ENCODE assay signal across 11 cellular contexts in the genomic region with DNA sequence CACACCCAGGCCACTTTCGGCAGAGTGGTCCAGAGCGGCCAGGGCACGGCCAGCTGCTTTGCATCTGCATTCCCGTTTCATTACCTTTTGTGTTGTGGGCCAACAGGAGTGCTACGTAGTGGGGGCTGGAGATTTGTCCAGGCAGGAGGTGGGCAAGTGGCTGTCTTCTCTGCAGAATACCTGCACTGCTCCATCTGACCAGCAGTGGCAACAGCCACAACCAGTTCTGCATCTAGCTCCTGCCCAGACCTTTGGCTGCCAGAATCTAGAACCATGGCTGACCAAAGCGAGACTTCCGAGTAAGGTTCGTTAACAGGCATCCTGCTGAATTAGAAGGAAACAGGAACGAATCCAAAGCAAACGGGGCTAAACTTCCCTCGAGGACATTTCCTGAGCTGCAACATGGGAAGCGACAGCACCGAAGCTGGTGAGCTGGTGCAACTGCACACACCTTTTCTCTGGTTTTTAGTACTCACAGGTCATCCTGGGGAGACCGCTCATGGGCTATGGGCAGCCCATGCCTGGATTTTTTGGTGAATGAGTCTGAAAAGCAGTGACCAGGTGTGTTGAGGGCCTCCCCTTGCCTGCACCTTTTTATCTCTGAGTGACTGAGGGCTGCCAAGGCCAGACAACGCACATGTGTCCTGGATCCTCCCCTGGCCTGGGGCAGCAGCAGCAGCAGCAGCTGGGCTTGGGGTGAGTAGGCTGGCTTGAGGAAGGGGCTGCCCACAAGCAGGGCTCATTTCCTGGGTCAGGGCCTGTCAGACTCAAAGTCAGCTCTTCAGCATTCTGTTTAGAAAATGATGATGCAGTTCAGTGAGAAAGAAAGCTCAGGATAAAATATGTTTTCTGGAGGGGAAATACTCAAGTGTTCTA. TPM values are rescaled to one million over a fixed set of nuclear protein-coding genes. Genes with fewer than 3 reads are reported as not detected.
A peak's percentile ranks its signal among the peaks of the same experiment; 100 is the strongest.
DNase-seq lines count a peak whose midpoint lies in the region; ATAC-seq, FAIRE-seq and TF ChIP-seq lines count a peak whose summit lies in the region.
"Had no signal": no experiment of that assay in that cellular context is flagged by ENCODE, and none has a peak within 500 bp of the region (broad histone marks: within the 10 kb centered on the region; RNA-seq: fewer than 3 reads in every experiment).

No MANE protein-coding gene starts in this region.

- H2AFZ ChIP-seq in HepG2 (ENCODE audit: low read length): no peak overlapping the region
- H2AFZ ChIP-seq: parathyroid adenoma had no signal

- no peak overlapping the region for H3K27ac Mint-ChIP-seq in nephron progenitor cell

- POLR2A ChIA-PET in HepG2 (lab: Yijun Ruan, JAX): interaction anchor here (3.3 to 6.3 kb wide), 2 partner anchors 14 to 26 kb away, joined by 43 to 216 read pairs; a partner anchor contains a TSS

- no TSS peak for BruUV-seq in HepG2 (replicated peaks; lab: Mats Ljungman, UMichigan)

- peaks cover 44% of the 10 kb centered on the region for H3K4me1 ChIP-seq in HepG2 (ENCODE audit: insufficient read depth, low read length)
- H3K4me1 ChIP-seq in suprapubic skin: peaks cover 14% of the 10 kb centered on the region
- H3K4me1 ChIP-seq: parathyroid adenoma had no signal

- TF ChIP-seq EP300 in HepG2 (IDR thresholded peaks at IDR 0.05; ENCODE audit: low read depth in 2 of 2, low read length in 2 of 2) (no peak), HepG2 (CRISPR knock-in tag; IDR thresholded peaks at IDR 0.05; ENCODE audit: borderline replicate concordance) (no peak), suprapubic skin (IDR thresholded peaks at IDR 0.05) (no peak)

- 77% methylated on average over 15 of the region's 15 CpGs for WGBS in HepG2 (ENCODE audit: low lambda C conversion rate)
- whole genome bisulfite sequencing in suprapubic skin: 81% methylated on average over 11 of the region's 15 CpGs

- no peak for DNase-seq in HepG2 (ENCODE audit: low spot score)
- DNase-seq in SW480 (ENCODE audit: low spot score): no peak
- no peak for DNase-seq in activated CD4-positive, alpha-beta T cell treated with anti-CD3 and anti-CD28 coated beads, Interleukin-2, amount 50 U/mL, for 1 hour
- no peak for DNase-seq in suprapubic skin (ENCODE audit: low spot score in 2 of 2)
- DNase-seq in nephron progenitor cell: no peak
- DNase-seq: NCI-H2081 treated with DMSO at 0.1 percent for 48 hours had no signal

- intact Hi-C loops in HepG2 (cut with micrococcal nuclease; ENCODE audit: unreplicated experiment): loop anchor here (2.0 to 5.0 kb wide), 3 partner anchors 51 to 239 kb away; no protein-coding TSS in a partner anchor

- no peaks in the 10 kb centered on the region for H4K20me1 ChIP-seq in HepG2 (ENCODE audit: insufficient read depth, low read length)

- no peaks in the 10 kb centered on the region for H3K79me2 ChIP-seq in HepG2 (ENCODE audit: insufficient read depth, low read length)
- H3K79me2 ChIP-seq: parathyroid adenoma had no signal

- CTCF ChIA-PET in HepG2 (lab: Yijun Ruan, JAX; ENCODE audit: low intra/inter-chr PET ratio, low total read pairs): interaction anchor here (2.0 to 3.0 kb wide), 3 partner anchors 11 to 16 kb away, joined by 6 to 61 read pairs (median 12); a partner anchor contains a TSS

- H3K27me3 ChIP-seq in HepG2 (ENCODE audit: control insufficient read depth in 1 of 2, insufficient read depth in 2 of 2, low read length in 2 of 2) (no peaks in the 10 kb centered on the region), suprapubic skin (peaks cover 28% of the 10 kb centered on the region)

- no peak overlapping the region for H3K27ac ChIP-seq in HepG2 (ENCODE audit: extremely low read length, insufficient read depth, low read length)
- H3K27ac ChIP-seq in suprapubic skin: no peak overlapping the region
- H3K27ac ChIP-seq: parathyroid adenoma had no signal

- H3K9me3 ChIP-seq in HepG2 (ENCODE audit: low read length): no peaks in the 10 kb centered on the region
- H3K9me3 ChIP-seq in suprapubic skin: no peaks in the 10 kb centered on the region

- no peak overlapping the region for H3K4me3 ChIP-seq in HepG2 (replicated peaks in 1 of 3; ENCODE audit: insufficient read depth in 1 of 3, low read depth in 2 of 3, low read length in 3 of 3)
- H3K4me3 ChIP-seq in suprapubic skin: no peak overlapping the region

- in situ Hi-C loops in HepG2 (cut with HindIII; ENCODE audit: extremely low pct_ligation_motif_present, low pct_unique_long_range_greater_than_20kb): no loop called here

- peaks cover 31% of the 10 kb centered on the region for H3K27me3 Mint-ChIP-seq in nephron progenitor cell (ENCODE audit: low read depth, poor library complexity)

- H3K9me3 Mint-ChIP-seq in nephron progenitor cell: no peaks in the 10 kb centered on the region
- H3K9me3 Mint-ChIP-seq: stimulated activated effector memory CD8-positive, alpha-beta T cell treated with anti-CD3 and anti-CD28 coated beads, Interleukin-12 subunit alpha, Interleukin-12 subunit beta, amount 100 ng/mL, for 72 hours had no signal

- TF ChIP-seq CTCF in HepG2 (CRISPR knock-in tag; IDR thresholded peaks at IDR 0.05): no peak
- TF ChIP-seq CTCF in suprapubic skin (IDR thresholded peaks at IDR 0.05): no peak
- TF ChIP-seq CTCF in nephron progenitor cell (IDR thresholded peaks at IDR 0.05): no peak

- no peak overlapping the region for H3K4me2 ChIP-seq in HepG2 (ENCODE audit: low read depth, low read length)

- peaks cover 13% of the 10 kb centered on the region for H3K36me3 Mint-ChIP-seq in nephron progenitor cell (ENCODE audit: low read depth)

- H3K36me3 ChIP-seq in HepG2 (replicated peaks in 1 of 2; ENCODE audit: control insufficient read depth in 1 of 2, insufficient read depth in 2 of 2, low read length in 2 of 2) (peaks cover 8 to 15% of the 10 kb centered on the region in 2 experiments; a peak in 4 of 5 replicates), suprapubic skin (peaks cover 9% of the 10 kb centered on the region)

- FAIRE-seq in HepG2 (lab: Jason Lieb, UNC): peak; percentile 42

- ATAC-seq in GM18498 (IDR thresholded peaks at IDR 0.05; ENCODE audit: unreplicated experiment) (peak; percentile 25), GM21717 (IDR thresholded peaks at IDR 0.05; ENCODE audit: unreplicated experiment) (peak; percentile 46), HG03575 (IDR thresholded peaks at IDR 0.05; ENCODE audit: extremely low read depth, insufficient number of reproducible peaks, low FRiP score, unreplicated experiment) (peak; percentile 16), HepG2 (peak; percentile 48)
- ATAC-seq: stimulated activated effector memory CD8-positive, alpha-beta T cell treated with anti-CD3 and anti-CD28 coated beads, Interleukin-12 subunit alpha, Interleukin-12 subunit beta, amount 100 ng/mL, for 72 hours had no signal

- H3K4me1 Mint-ChIP-seq in nephron progenitor cell: peaks cover 10% of the 10 kb centered on the region

- H3K9ac ChIP-seq in HepG2 (ENCODE audit: insufficient read depth, low read depth, low read length): no peak overlapping the region
- H3K9ac ChIP-seq: parathyroid adenoma had no signal

- TF ChIP-seq POLR2A in HepG2 (IDR thresholded peaks at IDR 0.05; ENCODE audit: insufficient read depth in 1 of 2, low read depth in 2 of 2, low read length in 2 of 2) (no peak), suprapubic skin (IDR thresholded peaks at IDR 0.05) (no peak)

- H3K4me3 Mint-ChIP-seq in nephron progenitor cell: no peak overlapping the region
- H3K4me3 Mint-ChIP-seq: stimulated activated effector memory CD8-positive, alpha-beta T cell treated with anti-CD3 and anti-CD28 coated beads, Interleukin-12 subunit alpha, Interleukin-12 subunit beta, amount 100 ng/mL, for 72 hours had no signal

- no peak; the same call in 1 of the 2 replicates for TF ChIP-seq RAD21 in HepG2 (CRISPR knock-in tag; IDR thresholded peaks at IDR 0.05)

RNA-seq across cellular contexts. Expression of a gene that starts 10.6 kb away (rescaled TPM):
- total RNA-seq in HepG2 (2016; rRNA removed; fragmentation: Illumina TruSeq; extraction: Trizol): 10.2 and 15.0 TPM in 2 replicates
- total RNA-seq in HepG2 (2016; cell fraction: cytosol; rRNA removed; fragmentation: Illumina TruSeq; extraction: Trizol; ENCODE audit: low read depth): 1.6 and 1.8 TPM in 2 replicates
- 9.2 and 15.1 TPM in 2 replicates for total RNA-seq in HepG2 (2016; cell fraction: insoluble cytoplasmic fraction; rRNA removed; fragmentation: Illumina TruSeq; extraction: Trizol)
- total RNA-seq in HepG2 (2016; cell fraction: membrane; rRNA removed; fragmentation: Illumina TruSeq; extraction: Trizol): 5.3 and 5.6 TPM in 2 replicates
- 16.7 and 18.1 TPM in 2 replicates for total RNA-seq in HepG2 (2016; cell fraction: nucleus; rRNA removed; fragmentation: Illumina TruSeq; extraction: Trizol)
- polyA plus RNA-seq in HepG2 (2011; rRNA removed): 1.6 and 3.0 TPM in 2 replicates
- polyA plus RNA-seq in HepG2 (2011; cell fraction: cytosol; rRNA removed): 1.5 and 1.9 TPM in 2 replicates
- polyA plus RNA-seq in HepG2 (2011; cell fraction: nucleus; rRNA removed): 6.3 and 9.6 TPM in 2 replicates
- polyA plus RNA-seq in HepG2 (2012): 4.5 and 5.8 TPM in 2 replicates
- 0.75 and 0.80 TPM in 2 replicates for polyA plus RNA-seq in HepG2 (2016; cell fraction: cytosol; fragmentation: Illumina TruSeq; extraction: Trizol; ENCODE audit: low read depth)
- polyA plus RNA-seq in HepG2 (2016; cell fraction: insoluble cytoplasmic fraction; fragmentation: Illumina TruSeq; extraction: Trizol; ENCODE audit: low read depth): 5.6 and 5.9 TPM in 2 replicates
- 2.3 and 2.7 TPM in 2 replicates for polyA plus RNA-seq in HepG2 (2016; cell fraction: membrane; fragmentation: Illumina TruSeq; extraction: Trizol; ENCODE audit: low read depth)
- polyA plus RNA-seq in HepG2 (2016; cell fraction: nucleus; fragmentation: Illumina TruSeq; extraction: Trizol; ENCODE audit: insufficient read depth, low read depth): 19.8 and 21.2 TPM in 2 replicates
- polyA minus RNA-seq in HepG2 (2011; rRNA and poly(A)+ RNA removed; ENCODE audit: low replicate concordance): 5.0 TPM in 1 of 2 replicates, not detected in the other
- polyA minus RNA-seq in HepG2 (2011; cell fraction: cytosol; rRNA and poly(A)+ RNA removed): 2.5 and 4.1 TPM in 2 replicates
- 2.4 and 4.5 TPM in 2 replicates for polyA minus RNA-seq in HepG2 (2011; cell fraction: nucleus; rRNA and poly(A)+ RNA removed)
- total RNA-seq in suprapubic skin: 1 to 10 TPM; 1.9 to 3.1 (median 2.4) TPM

RNA-seq across cellular contexts. Expression of a gene that starts 26.6 kb away (rescaled TPM):
- 22.0 and 22.8 TPM in 2 replicates for total RNA-seq in HepG2 (2016; rRNA removed; fragmentation: Illumina TruSeq; extraction: Trizol)
- total RNA-seq in HepG2 (2016; cell fraction: cytosol; rRNA removed; fragmentation: Illumina TruSeq; extraction: Trizol; ENCODE audit: low read depth): 4.7 and 4.9 TPM in 2 replicates
- 18.5 and 23.5 TPM in 2 replicates for total RNA-seq in HepG2 (2016; cell fraction: insoluble cytoplasmic fraction; rRNA removed; fragmentation: Illumina TruSeq; extraction: Trizol)
- 12.9 and 13.2 TPM in 2 replicates for total RNA-seq in HepG2 (2016; cell fraction: membrane; rRNA removed; fragmentation: Illumina TruSeq; extraction: Trizol)
- total RNA-seq in HepG2 (2016; cell fraction: nucleus; rRNA removed; fragmentation: Illumina TruSeq; extraction: Trizol): 16.8 and 19.0 TPM in 2 replicates
- polyA plus RNA-seq in HepG2 (2011; rRNA removed): 15.2 and 17.3 TPM in 2 replicates
- polyA plus RNA-seq in HepG2 (2011; cell fraction: cytosol; rRNA removed): 9.2 and 11.9 TPM in 2 replicates
- 20.1 and 23.4 TPM in 2 replicates for polyA plus RNA-seq in HepG2 (2011; cell fraction: nucleus; rRNA removed)
- polyA plus RNA-seq in HepG2 (2012): 13.4 and 14.5 TPM in 2 replicates
- 5.3 and 5.4 TPM in 2 replicates for polyA plus RNA-seq in HepG2 (2016; cell fraction: cytosol; fragmentation: Illumina TruSeq; extraction: Trizol; ENCODE audit: low read depth)
- polyA plus RNA-seq in HepG2 (2016; cell fraction: insoluble cytoplasmic fraction; fragmentation: Illumina TruSeq; extraction: Trizol; ENCODE audit: low read depth): 19.1 and 22.3 TPM in 2 replicates
- polyA plus RNA-seq in HepG2 (2016; cell fraction: membrane; fragmentation: Illumina TruSeq; extraction: Trizol; ENCODE audit: low read depth): 8.7 and 10.7 TPM in 2 replicates
- polyA plus RNA-seq in HepG2 (2016; cell fraction: nucleus; fragmentation: Illumina TruSeq; extraction: Trizol; ENCODE audit: insufficient read depth, low read depth): 19.4 and 22.9 TPM in 2 replicates
- polyA minus RNA-seq in HepG2 (2011; rRNA and poly(A)+ RNA removed; ENCODE audit: low replicate concordance): 14.3 and 29.5 TPM in 2 replicates
- polyA minus RNA-seq in HepG2 (2011; cell fraction: cytosol; rRNA and poly(A)+ RNA removed): 11.9 and 13.8 TPM in 2 replicates
- polyA minus RNA-seq in HepG2 (2011; cell fraction: nucleus; rRNA and poly(A)+ RNA removed): 28.6 and 28.8 TPM in 2 replicates
- 10 to 100 TPM; 23.3 to 38.2 (median 34.2) TPM for total RNA-seq in suprapubic skin
